In genomic region chr14:32450919-32451675, GRCh38 we compare ENCODE assay signal across 16 cellular contexts.
"Had no signal": no experiment of that assay in that cellular context is flagged by ENCODE, and none has a peak within 500 bp of the region (broad histone marks: within the 10 kb centered on the region; RNA-seq: fewer than 3 reads in every experiment).

No MANE protein-coding gene starts in this region.

- H3K4me2 ChIP-seq: hepatocyte had no signal

- H3K27me3 ChIP-seq: hepatocyte, pancreas had no signal

- H3K27me3 Mint-ChIP-seq: activated CD8-positive, alpha-beta T cell treated with anti-CD3 and anti-CD28 coated beads for 36 hours had no signal

- DNase-seq: activated CD4-positive, alpha-beta T cell treated with anti-CD3 and anti-CD28 coated beads for 48 hours; activated CD8-positive, alpha-beta T cell treated with anti-CD3 and anti-CD28 coated beads for 36 hours; activated effector memory CD4-positive, alpha-beta T cell treated with Interleukin-2 at 50 U/mL for 16 hours; activated naive CD4-positive, alpha-beta T cell treated with anti-CD3 and anti-CD28 coated beads, Interleukin-2, amount 50 U/mL, for 16 hours; activated T-cell treated with anti-CD3 and anti-CD28 coated beads, Interleukin-2, amount 50 U/mL, for 4 hours; amniotic stem cell; caudate nucleus; effector memory CD4-positive, alpha-beta T cell; lower lobe of right lung; pancreas; T-helper 17 cell had no signal

- H3K4me1 ChIP-seq: lower lobe of right lung, pancreas had no signal

- H3K36me3 Mint-ChIP-seq: stimulated activated effector memory CD8-positive, alpha-beta T cell treated with anti-CD3 and anti-CD28 coated beads, Interleukin-12 subunit alpha, Interleukin-12 subunit beta, amount 100 ng/mL, for 72 hours; WTC11 had no signal

- H3K27ac Mint-ChIP-seq: activated CD8-positive, alpha-beta T cell treated with anti-CD3 and anti-CD28 coated beads for 36 hours; stimulated activated effector memory CD8-positive, alpha-beta T cell treated with anti-CD3 and anti-CD28 coated beads, Interleukin-12 subunit alpha, Interleukin-12 subunit beta, amount 100 ng/mL, for 72 hours; T-helper 17 cell; WTC11 had no signal

- H2AFZ ChIP-seq: hepatocyte had no signal

- H3K36me3 ChIP-seq: lower lobe of right lung, pancreas had no signal

- H3K4me3 ChIP-seq: coronary artery, hepatocyte, lower lobe of right lung, pancreas had no signal

- FAIRE-seq: pancreas had no signal

- H3K4me3 Mint-ChIP-seq: activated CD8-positive, alpha-beta T cell treated with anti-CD3 and anti-CD28 coated beads for 36 hours; activated T-cell treated with anti-CD3 and anti-CD28 coated beads, Interleukin-2, amount 50 U/mL, for 4 hours; stimulated activated effector memory CD8-positive, alpha-beta T cell treated with anti-CD3 and anti-CD28 coated beads, Interleukin-12 subunit alpha, Interleukin-12 subunit beta, amount 100 ng/mL, for 72 hours; T-helper 17 cell; WTC11 had no signal

- ATAC-seq: activated CD8-positive, alpha-beta T cell treated with anti-CD3 and anti-CD28 coated beads for 36 hours; activated T-cell treated with anti-CD3 and anti-CD28 coated beads, Interleukin-2, amount 50 U/mL, for 4 hours; lower lobe of right lung; pancreas; stimulated activated effector memory CD8-positive, alpha-beta T cell treated with anti-CD3 and anti-CD28 coated beads, Interleukin-12 subunit alpha, Interleukin-12 subunit beta, amount 100 ng/mL, for 72 hours; T-helper 17 cell; WTC11 had no signal

- H3K27ac ChIP-seq: coronary artery, epithelial cell of prostate, hepatocyte, lower lobe of right lung, pancreas had no signal

- H3K9me3 Mint-ChIP-seq: activated CD8-positive, alpha-beta T cell treated with anti-CD3 and anti-CD28 coated beads for 36 hours; activated T-cell treated with anti-CD3 and anti-CD28 coated beads, Interleukin-2, amount 50 U/mL, for 4 hours; WTC11 had no signal

- H3K4me1 Mint-ChIP-seq: stimulated activated effector memory CD8-positive, alpha-beta T cell treated with anti-CD3 and anti-CD28 coated beads, Interleukin-12 subunit alpha, Interleukin-12 subunit beta, amount 100 ng/mL, for 72 hours; T-helper 17 cell; WTC11 had no signal

- H3K79me2 ChIP-seq: hepatocyte had no signal
